Comparison of ENCODE assay signal across 1 cellular context in genomic region chr10:60964257-60965235, GRCh38.
TF ChIP-seq lines count a peak whose summit lies in the region.

No MANE protein-coding gene starts in this region.

TF ChIP-seq in K562, 482 proteins besides CTCF, POLR2A, EP300 and RAD21 (continued from another document and continues in another):
- TF ChIP-seq CEBPB (tag; IDR thresholded peaks at IDR 0.05) (peak; percentile 37; the same call in 1 of the 2 replicates), E2F1 (CRISPR knock-in tag; IDR thresholded peaks at IDR 0.05) (no peak), U2AF2 (optimal IDR thresholded peaks at IDR 0.05; ENCODE audit: low read depth, low read length) (no peak), GTF2E2 (tag; IDR thresholded peaks at IDR 0.05) (peak; percentile 69; the same call in 1 of the 2 replicates), BRD9 (IDR thresholded peaks at IDR 0.05; ENCODE audit: low read depth, partially characterized antibody) (peak; percentile 68), HOMEZ (CRISPR knock-in tag; IDR thresholded peaks at IDR 0.05) (no peak), TAF15 (IDR thresholded peaks at IDR 0.05; ENCODE audit: low read depth, low read length) (no peak), HEY1 (CRISPR knock-in tag; IDR thresholded peaks at IDR 0.05; ENCODE audit: borderline replicate concordance) (0 out of 2 replicates have a peak, but pooled peaks have one; percentile 32), ZKSCAN8 (CRISPR knock-in tag; IDR thresholded peaks at IDR 0.05) (no peak), CXXC5 (CRISPR knock-in tag; IDR thresholded peaks at IDR 0.05) (0 out of 2 replicates have a peak, but pooled peaks have one; percentile 9), E2F8 (IDR thresholded peaks at IDR 0.05; ENCODE audit: low read depth, partially characterized antibody) (no peak), SOX6 (IDR thresholded peaks at IDR 0.05) (peak; percentile 24; the same call in 1 of the 2 replicates), ESRRB (CRISPR knock-in tag; IDR thresholded peaks at IDR 0.05; ENCODE audit: borderline replicate concordance) (no peak), ZNF639 (CRISPR knock-in tag; conservative IDR thresholded peaks at IDR 0.05 in 1 of 2, IDR thresholded peaks at IDR 0.05 in 1 of 2) (0 out of 4 replicates have a peak, but pooled peaks of 1 of the 2 experiments have one; percentile 45), SNRNP70 (optimal IDR thresholded peaks at IDR 0.05; ENCODE audit: low read depth, low read length) (no peak), ARID3A (IDR thresholded peaks at IDR 0.05; ENCODE audit: borderline replicate concordance, low read depth, low read length) (peak; percentile 48; the same call in 1 of the 2 replicates), MAZ (CRISPR knock-in tag; conservative IDR thresholded peaks at IDR 0.05 in 1 of 2, IDR thresholded peaks at IDR 0.05 in 1 of 2) (peak in 1 of 2 experiments; percentile 41; a peak in 1 of 4 replicates), MGA (IDR thresholded peaks at IDR 0.05) (no peak; the same call in 1 of the 2 replicates), ARID1B (IDR thresholded peaks at IDR 0.05) (peak; percentile 71), PTRF (tag; IDR thresholded peaks at IDR 0.05) (no peak), TSC22D4 (tag; IDR thresholded peaks at IDR 0.05) (no peak), CBX3 (IDR thresholded peaks at IDR 0.05; ENCODE audit: borderline replicate concordance in 1 of 2, low read length in 2 of 2) (peak in 1 of 2 experiments; percentile 48; a peak in 1 of 3 replicates), HMBOX1 (IDR thresholded peaks at IDR 0.05) (no peak), MAFK (IDR thresholded peaks at IDR 0.05; ENCODE audit: low read length) (peak; percentile 14; the same call in 1 of the 2 replicates), PHF20 (IDR thresholded peaks at IDR 0.05; ENCODE audit: partially characterized antibody) (no peak), SMAD3 (CRISPR knock-in tag; conservative IDR thresholded peaks at IDR 0.05) (no peak), HBP1 (CRISPR knock-in tag; IDR thresholded peaks at IDR 0.05) (no peak), BMI1 (IDR thresholded peaks at IDR 0.05; ENCODE audit: low read length) (0 out of 2 replicates have a peak, but pooled peaks have one; percentile 7), MNT (conservative IDR thresholded peaks at IDR 0.05) (peak in 1 of 2 experiments; percentile 22; a peak in 2 of 4 replicates)
